ENCODE assay signal across 13 cellular contexts in the genomic region with DNA sequence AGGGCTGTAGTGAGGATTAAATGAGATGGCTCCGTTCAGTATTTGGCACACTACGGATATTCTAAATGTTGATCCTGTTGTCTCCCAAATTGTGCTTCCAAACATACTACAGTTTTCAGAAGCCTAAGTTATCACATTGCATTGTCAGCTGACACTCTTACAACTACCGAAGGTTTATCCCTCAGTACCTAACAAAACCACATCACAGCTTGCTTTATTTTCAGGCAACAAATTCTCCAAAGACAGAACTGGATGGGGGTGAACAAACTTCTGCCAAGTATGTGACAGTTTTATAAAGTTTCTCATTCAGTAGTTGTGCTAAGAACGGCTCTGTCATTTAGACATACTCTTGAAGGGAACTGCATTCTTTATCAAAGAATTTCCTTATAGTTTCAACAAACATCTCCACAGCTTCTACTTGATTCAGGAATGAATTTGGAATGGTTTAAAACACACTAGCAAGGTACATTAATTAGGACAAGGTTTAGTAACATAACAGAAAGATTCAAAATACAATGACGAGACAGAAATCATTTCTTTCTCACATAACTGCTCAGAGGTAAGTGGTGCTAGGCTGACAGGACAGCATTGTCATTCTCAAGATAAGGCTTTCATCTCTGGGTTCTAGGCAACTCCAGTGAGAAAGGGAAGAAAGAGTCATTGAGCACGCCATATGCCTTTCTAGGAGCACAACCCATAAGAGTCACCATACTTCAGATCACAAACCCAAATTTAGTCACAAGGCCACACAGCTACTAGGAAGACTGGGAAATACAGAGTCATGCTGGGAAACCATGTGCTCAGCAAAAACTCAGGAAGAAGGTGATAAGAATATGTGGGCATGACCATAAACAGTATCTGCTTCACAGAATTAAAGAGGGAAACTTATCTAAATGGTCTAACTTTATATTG.
A peak's percentile ranks its signal among the peaks of the same experiment; 100 is the strongest.
DNase-seq lines count a peak whose midpoint lies in the region; ATAC-seq, FAIRE-seq and TF ChIP-seq lines count a peak whose summit lies in the region.
"Had no signal": no experiment of that assay in that cellular context is flagged by ENCODE, and none has a peak within 500 bp of the region (broad histone marks: within the 10 kb centered on the region; RNA-seq: fewer than 3 reads in every experiment).

No MANE protein-coding gene starts in this region.

- no TSS peak for BruUV-seq in IMR-90 (replicated peaks; lab: Mats Ljungman, UMichigan)

- WGBS in IMR-90 (ENCODE audit: extremely low coverage in 2 of 2, insufficient read length in 1 of 2), 2 experiments, result no CpG with 5 or more reads among the region's 6 CpGs
- 86% methylated on average over 6 of the region's 6 CpGs; no CpG with 5 or more reads in 1 of the 2 experiments for WGBS in H1 (ENCODE audit: extremely low coverage in 1 of 2, insufficient coverage in 1 of 2, insufficient read length in 1 of 2, insufficient replicate concordance in 2 of 2, low coverage in 1 of 2, low lambda C conversion rate in 2 of 2, missing lambda C conversion rate in 1 of 2), 2 experiments
- WGBS in neuronal stem cell (ENCODE audit: extremely low coverage in 2 of 2, insufficient read length in 2 of 2, insufficient replicate concordance in 1 of 2), 2 donors, result no CpG with 5 or more reads among the region's 6 CpGs

- peak overlapping the region; percentile 65; the same call in 1 of the 2 replicates for H3K23ac ChIP-seq in IMR-90 (ENCODE audit: low read depth, low read length)
- H3K23ac ChIP-seq in H1 (ENCODE audit: insufficient read length), result no peak overlapping the region
- H3K23ac ChIP-seq in neuronal stem cell (ENCODE audit: low read depth, low read length, poor library complexity), result no peak overlapping the region

- H3K9me1 ChIP-seq in IMR-90 (ENCODE audit: insufficient read depth, low read length), result peaks cover 4% of the 10 kb centered on the region; the same call in 1 of the 2 replicates

- TF ChIP-seq POLR2A in IMR-90 (IDR thresholded peaks at IDR 0.05; ENCODE audit: low read depth, low read length) (no peak), H1 (IDR thresholded peaks at IDR 0.05; ENCODE audit: control extremely low read depth in 1 of 2, low read depth in 2 of 2, low read length in 2 of 2) (no peak)

- intact Hi-C loops in activated CD8-positive, alpha-beta T cell treated with anti-CD3 and anti-CD28 coated beads for 36 hours (cut with micrococcal nuclease), result no loop called here
- intact Hi-C loops in IMR-90 (cut with micrococcal nuclease), result loop anchor here (5.0 kb wide), 1 partner anchor 859 kb away; no protein-coding TSS in a partner anchor
- intact Hi-C loops in posterior cingulate gyrus (cut with DNase I), result no loop called here

- H3K9ac ChIP-seq in IMR-90 (ENCODE audit: low read depth, low read length) (no peak overlapping the region), H1 (replicated peaks in 1 of 4; ENCODE audit: extremely low read depth in 1 of 4, low read depth in 3 of 4, low read length in 3 of 4) (no peak overlapping the region), neuronal stem cell (ENCODE audit: low read depth, low read length, poor library complexity) (no peak overlapping the region)

- peaks cover 25% of the 10 kb centered on the region for H3K4me1 Mint-ChIP-seq in activated CD8-positive, alpha-beta T cell treated with anti-CD3 and anti-CD28 coated beads for 36 hours (ENCODE audit: low read depth)
- peaks cover 38% of the 10 kb centered on the region for H3K4me1 Mint-ChIP-seq in activated CD8-positive, alpha-beta T cell treated with anti-CD3 and anti-CD28 coated beads, Interleukin-2, amount 10 ng/mL, durations not matched to agents 7 days and 5 days (ENCODE audit: low read depth)

- H4K8ac ChIP-seq in IMR-90 (ENCODE audit: low read depth in 2 of 2, low read length in 2 of 2) (peak overlapping the region in 1 of 2 experiments; percentile 20; a peak in 1 of 4 replicates), H1 (ENCODE audit: extremely low read depth, insufficient read depth, low read length) (no peak overlapping the region), neuronal stem cell (ENCODE audit: low read depth, low read length) (no peak overlapping the region)

- no peak for FAIRE-seq in H1 (lab: Jason Lieb, UNC)

- H3K27me3 Mint-ChIP-seq in activated CD8-positive, alpha-beta T cell treated with anti-CD3 and anti-CD28 coated beads for 36 hours, result peaks cover 3% of the 10 kb centered on the region
- no peaks in the 10 kb centered on the region for H3K27me3 Mint-ChIP-seq in activated CD8-positive, alpha-beta T cell treated with anti-CD3 and anti-CD28 coated beads, Interleukin-2, amount 10 ng/mL, durations not matched to agents 7 days and 5 days (ENCODE audit: low read depth)
- H3K27me3 Mint-ChIP-seq: progenitor cell of endocrine pancreas had no signal

- H3K4ac ChIP-seq in IMR-90 (ENCODE audit: low read depth, low read length), result peak overlapping the region; percentile 21; the same call in 1 of the 2 replicates
- H3K4ac ChIP-seq in H1 (replicated peaks; ENCODE audit: insufficient read length, low read depth, low read length), result no peak overlapping the region
- H3K4ac ChIP-seq in neuronal stem cell (ENCODE audit: low read length), result no peak overlapping the region

- H3K9me3 ChIP-seq in IMR-90 (ENCODE audit: control insufficient read depth, insufficient read depth, low read length) (no peaks in the 10 kb centered on the region), H1 (ENCODE audit: insufficient read depth in 2 of 2, low read depth in 1 of 2, low read length in 1 of 2) (no peaks in the 10 kb centered on the region), neuronal stem cell (replicated peaks in 1 of 2; ENCODE audit: control insufficient read depth in 2 of 2, insufficient read depth in 1 of 2, low read depth in 1 of 2, low read length in 2 of 2) (peaks cover 0 to 3% of the 10 kb centered on the region in 2 donors)
- H3K9me3 ChIP-seq: Caco-2, mucosa of descending colon, transverse colon had no signal

- H2AFZ ChIP-seq in IMR-90 (replicated peaks; ENCODE audit: low read length, poor library complexity) (no peak overlapping the region), H1 (ENCODE audit: low read length) (no peak overlapping the region), neuronal stem cell (ENCODE audit: low read length) (peak overlapping the region; percentile 4)

- no peaks in the 10 kb centered on the region for H3K9me3 Mint-ChIP-seq in activated CD8-positive, alpha-beta T cell treated with anti-CD3 and anti-CD28 coated beads for 36 hours
- peaks cover 14% of the 10 kb centered on the region for H3K9me3 Mint-ChIP-seq in activated CD8-positive, alpha-beta T cell treated with anti-CD3 and anti-CD28 coated beads, Interleukin-2, amount 10 ng/mL, durations not matched to agents 7 days and 5 days (ENCODE audit: insufficient read depth)

- in situ Hi-C loops in IMR-90 (cut with MboI; ENCODE audit: low sequenced_read_pairs), result no loop called here

- H2AK9ac ChIP-seq in IMR-90 (replicated peaks; ENCODE audit: low read depth, low read length, poor library complexity), result peak overlapping the region; percentile 50

- H2BK120ac ChIP-seq in IMR-90 (ENCODE audit: low read depth, low read length), result peak overlapping the region; percentile 32; the same call in 1 of the 2 replicates
- no peak overlapping the region for H2BK120ac ChIP-seq in H1 (replicated peaks; ENCODE audit: low read depth, low read length)
- no peak overlapping the region for H2BK120ac ChIP-seq in neuronal stem cell (ENCODE audit: low read depth, low read length)

- no peaks in the 10 kb centered on the region for H3K27me3 ChIP-seq in IMR-90 (ENCODE audit: control insufficient read depth, insufficient read depth, low read length)
- no peaks in the 10 kb centered on the region for H3K27me3 ChIP-seq in H1 (replicated peaks in 1 of 4; ENCODE audit: control insufficient read depth in 3 of 4, extremely low read depth in 1 of 4, insufficient read depth in 3 of 4, low read length in 3 of 4)
- H3K27me3 ChIP-seq in neuronal stem cell (ENCODE audit: control insufficient read depth in 3 of 3, insufficient read depth in 3 of 3, low read depth in 1 of 3, low read length in 3 of 3), result no peaks in the 10 kb centered on the region
- H3K27me3 ChIP-seq: transverse colon had no signal

- H3K27ac ChIP-seq in IMR-90 (ENCODE audit: insufficient read depth, low read length) (no peak overlapping the region), H1 (ENCODE audit: low read depth, low read length) (no peak overlapping the region), neuronal stem cell (replicated peaks; ENCODE audit: low read length) (no peak overlapping the region)

- H3K79me1 ChIP-seq in IMR-90 (ENCODE audit: low read depth in 1 of 2, low read length in 2 of 2), result no peaks in the 10 kb centered on the region
- H3K79me1 ChIP-seq in H1 (ENCODE audit: low read depth, low read length), result no peaks in the 10 kb centered on the region
- H3K79me1 ChIP-seq in neuronal stem cell (ENCODE audit: low read depth, low read length), result no peaks in the 10 kb centered on the region

- H3K36me3 Mint-ChIP-seq in activated CD8-positive, alpha-beta T cell treated with anti-CD3 and anti-CD28 coated beads for 36 hours (ENCODE audit: low read depth), result no peaks in the 10 kb centered on the region
- H3K36me3 Mint-ChIP-seq in activated CD8-positive, alpha-beta T cell treated with anti-CD3 and anti-CD28 coated beads, Interleukin-2, amount 10 ng/mL, durations not matched to agents 7 days and 5 days (ENCODE audit: low read depth), result peaks cover 22% of the 10 kb centered on the region

- H2BK12ac ChIP-seq in H1 (ENCODE audit: low read depth, low read length) (no peak overlapping the region), neuronal stem cell (ENCODE audit: low read length) (no peak overlapping the region)

- H2AK5ac ChIP-seq in IMR-90 (ENCODE audit: low read depth, low read length) (peak overlapping the region; percentile 48; the same call in 1 of the 2 replicates), H1 (ENCODE audit: low read depth, low read length) (no peak overlapping the region), neuronal stem cell (ENCODE audit: low read depth, low read length) (no peak overlapping the region)

- peak overlapping the region; percentile 77 for H3K14ac ChIP-seq in IMR-90 (replicated peaks; ENCODE audit: low read depth, low read length)
- no peak overlapping the region for H3K14ac ChIP-seq in H1 (ENCODE audit: insufficient read length)
- H3K14ac ChIP-seq in neuronal stem cell (ENCODE audit: low read length), result no peak overlapping the region

- H3K4me1 ChIP-seq in IMR-90 (ENCODE audit: control insufficient read depth, insufficient read depth, low read length) (peaks cover 9% of the 10 kb centered on the region), H1 (replicated peaks in 1 of 4; ENCODE audit: control insufficient read depth in 3 of 4, insufficient read depth in 4 of 4, low read length in 3 of 4) (peaks cover 0 to 5% (median 2%) of the 10 kb centered on the region in 4 experiments; a peak in 4 of 7 replicates), neuronal stem cell (ENCODE audit: control insufficient read depth in 2 of 2, insufficient read depth in 1 of 2, low read depth in 1 of 2, low read length in 2 of 2) (peaks cover 2% of the 10 kb centered on the region in 2 donors)
- H3K4me1 ChIP-seq: Caco-2 had no signal

- TF ChIP-seq CTCF in activated CD8-positive, alpha-beta T cell treated with anti-CD3 and anti-CD28 coated beads for 36 hours (IDR thresholded peaks at IDR 0.05), result no peak
- TF ChIP-seq CTCF in IMR-90 (conservative IDR thresholded peaks at IDR 0.05; ENCODE audit: low read depth, low read length) (no peak), H1 (IDR thresholded peaks at IDR 0.05; ENCODE audit: control extremely low read depth in 1 of 3, insufficient read depth in 1 of 3, low read depth in 1 of 3, low read length in 3 of 3) (no peak)

- POLR2A ChIA-PET in activated CD8-positive, alpha-beta T cell treated with anti-CD3 and anti-CD28 coated beads for 36 hours (lab: Charles Lee), result interaction anchor here (0.6 to 0.9 kb wide), 2 partner anchors 23 to 44 kb away, joined by 3 read pairs; no protein-coding TSS in a partner anchor
- POLR2A ChIA-PET in activated CD8-positive, alpha-beta T cell treated with anti-CD3 and anti-CD28 coated beads, Interleukin-2, amount 10 ng/mL, durations not matched to agents 7 days and 5 days (lab: Charles Lee), result interaction anchor here (0.5 to 1.3 kb wide), 2 partner anchors 98 to 101 kb away, joined by 3 to 6 read pairs; partner anchors contain the start of gene DUSP6
- POLR2A ChIA-PET in IMR-90 (lab: Charles Lee; ENCODE audit: unreplicated experiment), result no interaction called here
- POLR2A ChIA-PET in H1 (lab: Charles Lee; ENCODE audit: partially characterized antibody), result no interaction called here

- H2BK15ac ChIP-seq in IMR-90 (ENCODE audit: low read depth, low read length) (peak overlapping the region; percentile 66), H1 (ENCODE audit: low read length) (0 out of 2 replicates have a peak overlapping the region, but pooled peaks have one; percentile 63), neuronal stem cell (ENCODE audit: low read length) (no peak overlapping the region)

- no peaks in the 10 kb centered on the region for H3K23me2 ChIP-seq in H1 (ENCODE audit: low read depth, low read length)

- H3K4me3 ChIP-seq in IMR-90 (ENCODE audit: insufficient read depth, low read depth, low read length), result no peak overlapping the region
- no peak overlapping the region for H3K4me3 ChIP-seq in H1 (ENCODE audit: extremely low read depth in 1 of 4, insufficient read depth in 2 of 4, low read depth in 3 of 4, low read length in 4 of 4)
- H3K4me3 ChIP-seq in neuronal stem cell (ENCODE audit: low read length in 2 of 2), result no peak overlapping the region
- H3K4me3 ChIP-seq: mucosa of descending colon, transverse colon had no signal

- peak overlapping the region; percentile 36; the same call in 1 of the 2 replicates for H4K5ac ChIP-seq in IMR-90 (ENCODE audit: low read depth, low read length)
- no peak overlapping the region for H4K5ac ChIP-seq in H1 (ENCODE audit: insufficient read length, low read depth, low read length)

- no peaks in the 10 kb centered on the region for H3K36me3 ChIP-seq in IMR-90 (ENCODE audit: control insufficient read depth, insufficient read depth, low read length)
- no peaks in the 10 kb centered on the region for H3K36me3 ChIP-seq in H1 (ENCODE audit: control insufficient read depth in 2 of 4, insufficient read depth in 4 of 4, low read length in 3 of 4)
- H3K36me3 ChIP-seq in neuronal stem cell (replicated peaks in 1 of 2; ENCODE audit: control insufficient read depth in 2 of 2, insufficient read depth in 2 of 2, low read length in 2 of 2), result no peaks in the 10 kb centered on the region
- H3K36me3 ChIP-seq: transverse colon had no signal

- H2BK20ac ChIP-seq in IMR-90 (ENCODE audit: low read depth, low read length) (peak overlapping the region; percentile 46; the same call in 1 of the 2 replicates), H1 (ENCODE audit: low read length) (no peak overlapping the region; the same call in 1 of the 2 replicates)

- H3K18ac ChIP-seq in IMR-90 (ENCODE audit: low read depth, low read length) (peak overlapping the region; percentile 47; the same call in 1 of the 2 replicates), H1 (ENCODE audit: extremely low read depth, low read length) (no peak overlapping the region), neuronal stem cell (ENCODE audit: low read length) (no peak overlapping the region)

- H3K27ac Mint-ChIP-seq in activated CD8-positive, alpha-beta T cell treated with anti-CD3 and anti-CD28 coated beads for 36 hours, result peak overlapping the region; percentile 4
- no peak overlapping the region for H3K27ac Mint-ChIP-seq in activated CD8-positive, alpha-beta T cell treated with anti-CD3 and anti-CD28 coated beads, Interleukin-2, amount 10 ng/mL, durations not matched to agents 7 days and 5 days
- H3K27ac Mint-ChIP-seq: progenitor cell of endocrine pancreas had no signal

- dilution Hi-C loops in IMR-90 (cut with HindIII; ENCODE audit: low sequenced_read_pairs, unreplicated experiment), result no loop called here

- H2BK5ac ChIP-seq in IMR-90 (ENCODE audit: low read depth, low read length, poor library complexity, severe bottlenecking), result peak overlapping the region; percentile 43
- H2BK5ac ChIP-seq in H1 (ENCODE audit: low read depth, low read length), result no peak overlapping the region
- no peak overlapping the region for H2BK5ac ChIP-seq in neuronal stem cell (ENCODE audit: low read length)

- peak; percentile 56 for ATAC-seq in activated CD8-positive, alpha-beta T cell treated with anti-CD3 and anti-CD28 coated beads for 36 hours
- no peak for ATAC-seq in activated CD8-positive, alpha-beta T cell treated with anti-CD3 and anti-CD28 coated beads, Interleukin-2, amount 10 ng/mL, durations not matched to agents 7 days and 5 days
- ATAC-seq in IMR-90 (ENCODE audit: low read depth), result peak; percentile 24

- no peak for TF ChIP-seq RAD21 in IMR-90 (IDR thresholded peaks at IDR 0.05; ENCODE audit: low read length)
- TF ChIP-seq RAD21 in H1 (IDR thresholded peaks at IDR 0.05 in 1 of 2, conservative IDR thresholded peaks at IDR 0.05 in 1 of 2; ENCODE audit: low read depth in 2 of 2, low read length in 2 of 2), result no peak

- no peak for TF ChIP-seq EP300 in H1 (IDR thresholded peaks at IDR 0.05; ENCODE audit: borderline replicate concordance in 1 of 2, low read depth in 2 of 2, low read length in 2 of 2)

- no peak overlapping the region for H3K4me3 Mint-ChIP-seq in activated CD8-positive, alpha-beta T cell treated with anti-CD3 and anti-CD28 coated beads for 36 hours
- H3K4me3 Mint-ChIP-seq in activated CD8-positive, alpha-beta T cell treated with anti-CD3 and anti-CD28 coated beads, Interleukin-2, amount 10 ng/mL, durations not matched to agents 7 days and 5 days, result no peak overlapping the region

- H3K79me2 ChIP-seq in H1 (ENCODE audit: control insufficient read depth in 1 of 2, insufficient read depth in 2 of 2, low read length in 2 of 2), result no peaks in the 10 kb centered on the region

- no peaks in the 10 kb centered on the region for H4K20me1 ChIP-seq in IMR-90 (ENCODE audit: insufficient read depth, low read length)
- no peaks in the 10 kb centered on the region for H4K20me1 ChIP-seq in H1 (replicated peaks in 1 of 2; ENCODE audit: control insufficient read depth in 1 of 2, insufficient read depth in 2 of 2, low read length in 2 of 2)

- CTCF ChIA-PET in activated CD8-positive, alpha-beta T cell treated with anti-CD3 and anti-CD28 coated beads for 36 hours (lab: Charles Lee), result interaction anchor here (1.3 to 1.8 kb wide), 2 partner anchors 10 to 201 kb away, joined by 3 to 4 read pairs; no protein-coding TSS in a partner anchor
- CTCF ChIA-PET in activated CD8-positive, alpha-beta T cell treated with anti-CD3 and anti-CD28 coated beads, Interleukin-2, amount 10 ng/mL, durations not matched to agents 7 days and 5 days (lab: Charles Lee), result interaction anchor here (0.6 to 1.2 kb wide), 2 partner anchors 14 to 18 kb away, joined by 3 to 4 read pairs; no protein-coding TSS in a partner anchor
- CTCF ChIA-PET in IMR-90 (lab: Yijun Ruan, JAX) (no interaction called here), H1 (lab: Charles Lee; ENCODE audit: partially characterized antibody) (interaction anchor here (0.6 to 1.1 kb wide), 2 partner anchors 10 to 26 kb away, joined by 3 read pairs; no protein-coding TSS in a partner anchor)

- H4K91ac ChIP-seq in IMR-90 (ENCODE audit: insufficient read depth, low read depth, low read length) (peak overlapping the region; percentile 8; the same call in 1 of the 2 replicates), H1 (replicated peaks; ENCODE audit: insufficient read length, low read length) (no peak overlapping the region), neuronal stem cell (ENCODE audit: low read depth, low read length, poor library complexity) (no peak overlapping the region)

- no peak for DNase-seq in activated CD8-positive, alpha-beta T cell treated with anti-CD3 and anti-CD28 coated beads for 36 hours
- DNase-seq in activated CD8-positive, alpha-beta T cell treated with anti-CD3 and anti-CD28 coated beads, Interleukin-2, amount 10 ng/mL, durations not matched to agents 7 days and 5 days, result no peak
- DNase-seq in IMR-90 (no peak), H1 (ENCODE audit: low read depth in 1 of 2, low spot score in 2 of 2) (no peak), neuronal stem cell (ENCODE audit: low spot score) (no peak), AG08395 (ENCODE audit: low spot score) (no peak), epidermal melanocyte (ENCODE audit: insufficient read length, low spot score) (no peak), posterior cingulate gyrus (no peak)
- DNase-seq: Caco-2, mucosa of descending colon, NCI-H1436, transverse colon had no signal

- H3K56ac ChIP-seq in IMR-90 (ENCODE audit: extremely low read depth, insufficient read depth, low read length) (no peak overlapping the region), H1 (replicated peaks; ENCODE audit: insufficient read length, low read depth, low read length) (no peak overlapping the region)

- peak overlapping the region; percentile 19; the same call in 1 of the 2 replicates for H3K4me2 ChIP-seq in IMR-90 (ENCODE audit: low read depth, low read length)
- no peak overlapping the region for H3K4me2 ChIP-seq in H1 (ENCODE audit: insufficient read depth in 1 of 2, low read depth in 2 of 2, low read length in 2 of 2)
- H3K4me2 ChIP-seq in neuronal stem cell (ENCODE audit: insufficient read depth, low read length, poor library complexity, severe bottlenecking), result no peak overlapping the region

Comparison
In these comparisons a context has a peak if more than half of its experiments do, and no peak if none do; other contexts are left out.
1. POLR2A ChIA-PET loops: an anchor here in activated CD8-positive, alpha-beta T cell treated with anti-CD3 and anti-CD28 coated beads for 36 hours (0.6 to 0.9 kb wide) and activated CD8-positive, alpha-beta T cell treated with anti-CD3 and anti-CD28 coated beads, Interleukin-2, amount 10 ng/mL, durations not matched to agents 7 days and 5 days (0.5 to 1.3 kb wide); none called in IMR-90 and H1.